25 cellular contexts compared by ENCODE assay signal in genomic region chr6:112325449-112325848, GRCh38. TPM values are rescaled to one million over a fixed set of nuclear protein-coding genes. Genes with fewer than 3 reads are reported as not detected.
A peak's percentile ranks its signal among the peaks of the same experiment; 100 is the strongest.
DNase-seq lines count a peak whose midpoint lies in the region; ATAC-seq, FAIRE-seq and TF ChIP-seq lines count a peak whose summit lies in the region.
"Had no signal": no experiment of that assay in that cellular context is flagged by ENCODE, and none has a peak within 500 bp of the region (broad histone marks: within the 10 kb centered on the region; RNA-seq: fewer than 3 reads in every experiment).

No MANE protein-coding gene starts in this region.

- no peak for TF ChIP-seq CTCF in HepG2 (CRISPR knock-in tag; IDR thresholded peaks at IDR 0.05)
- TF ChIP-seq CTCF in nephron progenitor cell (IDR thresholded peaks at IDR 0.05), result no peak

- H3K36me3 ChIP-seq in Karpas-422 (ENCODE audit: insufficient read depth, low read length) (no peaks in the 10 kb centered on the region), HepG2 (replicated peaks in 1 of 2; ENCODE audit: control insufficient read depth in 1 of 2, insufficient read depth in 2 of 2, low read length in 2 of 2) (no peaks in the 10 kb centered on the region), subcutaneous abdominal adipose tissue (ENCODE audit: control insufficient read depth in 5 of 5, insufficient read depth in 5 of 5, low read length in 5 of 5) (no peaks in the 10 kb centered on the region)
- H3K36me3 ChIP-seq: SJCRH30 had no signal

- H3K79me2 ChIP-seq in Karpas-422 (ENCODE audit: low read length), result no peaks in the 10 kb centered on the region
- H3K79me2 ChIP-seq in HepG2 (ENCODE audit: insufficient read depth, low read length), result no peaks in the 10 kb centered on the region

- H3K9me3 Mint-ChIP-seq in nephron progenitor cell, result peaks cover 37% of the 10 kb centered on the region
- H3K9me3 Mint-ChIP-seq in stimulated activated naive B cell treated with anti-CD40 and anti-IgM and Interleukin-4, amounts not matched to agents 10 μg/mL and 1 μg/mL and 100 μg/mL, for 72 hours, result peaks cover 4 to 10% of the 10 kb centered on the region in 2 donors

- no peak for TF ChIP-seq POLR2A in HepG2 (IDR thresholded peaks at IDR 0.05; ENCODE audit: insufficient read depth in 1 of 2, low read depth in 2 of 2, low read length in 2 of 2)

- H3K27ac ChIP-seq in Karpas-422 (ENCODE audit: low read length), result no peak overlapping the region
- H3K27ac ChIP-seq in HepG2 (ENCODE audit: extremely low read length, insufficient read depth, low read length), result no peak overlapping the region
- peak overlapping the region; percentile 34 for H3K27ac ChIP-seq in subcutaneous abdominal adipose tissue (ENCODE audit: low read depth, low read length)
- H3K27ac ChIP-seq: PC-9, SJCRH30 had no signal

- H3K27ac Mint-ChIP-seq in nephron progenitor cell, result peak overlapping the region; percentile 77
- no peak overlapping the region for H3K27ac Mint-ChIP-seq in stimulated activated naive B cell treated with anti-CD40 and anti-IgM and Interleukin-4, amounts not matched to agents 10 μg/mL and 1 μg/mL and 100 μg/mL, for 72 hours

- intact Hi-C loops in HepG2 (cut with micrococcal nuclease; ENCODE audit: unreplicated experiment), result no loop called here

- H3K4me1 Mint-ChIP-seq in nephron progenitor cell, result peaks cover 32% of the 10 kb centered on the region
- H3K4me1 Mint-ChIP-seq in stimulated activated naive B cell treated with anti-CD40 and anti-IgM and Interleukin-4, amounts not matched to agents 10 μg/mL and 1 μg/mL and 100 μg/mL, for 72 hours, result no peaks in the 10 kb centered on the region

- H3K9ac ChIP-seq in Karpas-422 (ENCODE audit: low read length), result no peak overlapping the region
- no peak overlapping the region for H3K9ac ChIP-seq in HepG2 (ENCODE audit: insufficient read depth, low read depth, low read length)
- no peak overlapping the region for H3K9ac ChIP-seq in subcutaneous abdominal adipose tissue (ENCODE audit: low read length in 5 of 5)

- H3K4me1 ChIP-seq in Karpas-422 (ENCODE audit: low read length), result no peaks in the 10 kb centered on the region
- H3K4me1 ChIP-seq in HepG2 (ENCODE audit: insufficient read depth, low read length), result no peaks in the 10 kb centered on the region
- peaks cover 0 to 36% (median 19%) of the 10 kb centered on the region in 5 donors for H3K4me1 ChIP-seq in subcutaneous abdominal adipose tissue (ENCODE audit: control insufficient read depth in 5 of 5, insufficient read depth in 5 of 5, low read length in 5 of 5)
- H3K4me1 ChIP-seq: SJCRH30 had no signal

- H3K36me3 Mint-ChIP-seq in nephron progenitor cell (ENCODE audit: low read depth), result peaks cover 20% of the 10 kb centered on the region
- H3K36me3 Mint-ChIP-seq in stimulated activated naive B cell treated with anti-CD40 and anti-IgM and Interleukin-4, amounts not matched to agents 10 μg/mL and 1 μg/mL and 100 μg/mL, for 72 hours, result peaks cover 0 to 2% of the 10 kb centered on the region in 2 donors

- no peak overlapping the region for H3K4me3 ChIP-seq in Karpas-422 (ENCODE audit: low read length)
- H3K4me3 ChIP-seq in HepG2 (replicated peaks in 1 of 3; ENCODE audit: insufficient read depth in 1 of 3, low read depth in 2 of 3, low read length in 3 of 3), result no peak overlapping the region
- no peak overlapping the region for H3K4me3 ChIP-seq in subcutaneous abdominal adipose tissue (ENCODE audit: low read depth in 1 of 5, low read length in 5 of 5)
- H3K4me3 ChIP-seq: PC-9, SJCRH30 had no signal

- POLR2A ChIA-PET in HepG2 (lab: Yijun Ruan, JAX), result no interaction called here

- no peak for FAIRE-seq in HepG2 (lab: Jason Lieb, UNC)
- FAIRE-seq: GM12892, GM19239, H54 had no signal

- H3K9me2 ChIP-seq in Karpas-422 (replicated peaks; ENCODE audit: insufficient read depth, low read length), result no peaks in the 10 kb centered on the region

- WGBS in HepG2 (ENCODE audit: low lambda C conversion rate), result 8% methylated on average over 6 of the region's 6 CpGs

- H4K20me1 ChIP-seq in Karpas-422 (ENCODE audit: insufficient read depth, low read depth, low read length) (no peaks in the 10 kb centered on the region), HepG2 (ENCODE audit: insufficient read depth, low read length) (no peaks in the 10 kb centered on the region)

- H3K4me3 Mint-ChIP-seq in nephron progenitor cell, result no peak overlapping the region
- no peak overlapping the region for H3K4me3 Mint-ChIP-seq in stimulated activated naive B cell treated with anti-CD40 and anti-IgM and Interleukin-4, amounts not matched to agents 10 μg/mL and 1 μg/mL and 100 μg/mL, for 72 hours

- H3K4me2 ChIP-seq in Karpas-422 (ENCODE audit: low read depth, low read length, poor library complexity, severe bottlenecking), result no peak overlapping the region
- no peak overlapping the region for H3K4me2 ChIP-seq in HepG2 (ENCODE audit: low read depth, low read length)
- H3K4me2 ChIP-seq: PC-9 had no signal

- peak; percentile 84 for ATAC-seq in HepG2
- ATAC-seq in HG03025 (IDR thresholded peaks at IDR 0.05; ENCODE audit: low FRiP score, unreplicated experiment), result no peak
- ATAC-seq in GM19397 (IDR thresholded peaks at IDR 0.05; ENCODE audit: unreplicated experiment), result no peak
- no peak for ATAC-seq in stimulated activated naive B cell treated with anti-CD40 and anti-IgM and Interleukin-4, amounts not matched to agents 10 μg/mL and 1 μg/mL and 100 μg/mL, for 72 hours (replicated peaks)
- no peak for ATAC-seq in GM18867 (IDR thresholded peaks at IDR 0.05; ENCODE audit: unreplicated experiment)
- ATAC-seq: Right ventricle myocardium inferior had no signal

- H2AFZ ChIP-seq in Karpas-422 (ENCODE audit: low read length), result no peak overlapping the region
- H2AFZ ChIP-seq in HepG2 (ENCODE audit: low read length), result no peak overlapping the region
- H2AFZ ChIP-seq: PC-9 had no signal

- H3K9me3 ChIP-seq in Karpas-422 (ENCODE audit: low read length) (no peaks in the 10 kb centered on the region), HepG2 (ENCODE audit: low read length) (peaks cover 12% of the 10 kb centered on the region; the same call in 1 of the 2 replicates), subcutaneous abdominal adipose tissue (ENCODE audit: control insufficient read depth in 5 of 5, low read length in 5 of 5) (peaks cover 0 to 9% (median 5%) of the 10 kb centered on the region in 5 donors)

- TF ChIP-seq RAD21 in HepG2 (CRISPR knock-in tag; IDR thresholded peaks at IDR 0.05), result no peak

- TF ChIP-seq EP300 in HepG2 (IDR thresholded peaks at IDR 0.05; ENCODE audit: low read depth in 2 of 2, low read length in 2 of 2) (no peak), HepG2 (CRISPR knock-in tag; IDR thresholded peaks at IDR 0.05; ENCODE audit: borderline replicate concordance) (no peak)

- in situ Hi-C loops in HepG2 (cut with HindIII; ENCODE audit: extremely low pct_ligation_motif_present, low pct_unique_long_range_greater_than_20kb), result loop anchor here (25.0 kb wide), 1 partner anchor 1587 kb away; no protein-coding TSS in a partner anchor

- peak; percentile 19 for DNase-seq in Karpas-422
- no peak for DNase-seq in HepG2 (ENCODE audit: low spot score)
- no peak for DNase-seq in nephron progenitor cell
- DNase-seq in stimulated activated naive B cell treated with anti-CD40 and anti-IgM and Interleukin-4, amounts not matched to agents 10 μg/mL and 1 μg/mL and 100 μg/mL, for 72 hours, result no peak
- DNase-seq: Calu3, DND-41, KBM-7, MM.1S, NCI-H1694, NCI-H2029 treated with DMSO at 0.1 percent for 48 hours, NCI-H526 treated with DMSO at 0.1 percent for 48 hours, PC-9, SJCRH30 had no signal

- H3K27me3 Mint-ChIP-seq in nephron progenitor cell (ENCODE audit: low read depth, poor library complexity), result peaks cover 3% of the 10 kb centered on the region
- H3K27me3 Mint-ChIP-seq in stimulated activated naive B cell treated with anti-CD40 and anti-IgM and Interleukin-4, amounts not matched to agents 10 μg/mL and 1 μg/mL and 100 μg/mL, for 72 hours, result peaks cover 19% of the 10 kb centered on the region in 2 donors

- H3K27me3 ChIP-seq in Karpas-422 (ENCODE audit: low read length), result peaks cover 2% of the 10 kb centered on the region; the same call in 1 of the 2 replicates
- no peaks in the 10 kb centered on the region; a peak in 1 of 5 replicates for H3K27me3 ChIP-seq in HepG2 (ENCODE audit: control insufficient read depth in 1 of 2, insufficient read depth in 2 of 2, low read length in 2 of 2)
- no peaks in the 10 kb centered on the region for H3K27me3 ChIP-seq in subcutaneous abdominal adipose tissue (ENCODE audit: control insufficient read depth in 5 of 5, insufficient read depth in 4 of 5, low read length in 5 of 5)
- H3K27me3 ChIP-seq: SJCRH30 had no signal

- no TSS peak for BruUV-seq in HepG2 (replicated peaks; lab: Mats Ljungman, UMichigan)

- CTCF ChIA-PET in HepG2 (lab: Yijun Ruan, JAX; ENCODE audit: low intra/inter-chr PET ratio, low total read pairs), result no interaction called here

TF ChIP-seq in HepG2, 621 proteins besides CTCF, POLR2A, EP300 and RAD21:
- TF ChIP-seq ZNF260 (CRISPR knock-in tag; IDR thresholded peaks at IDR 0.05; ENCODE audit: borderline replicate concordance, low read depth), result no peak
- TF ChIP-seq ZNF24 (IDR thresholded peaks at IDR 0.05), result no peak

RNA-seq across cellular contexts. Expression of gene RFPL4B, which starts 21.7 kb away (rescaled TPM):
- total RNA-seq in Karpas-422 (2014; rRNA removed; shearing (Covaris generic); ENCODE audit: low replicate concordance), result not detected in 2 replicates
- not detected in 2 replicates for total RNA-seq in HepG2 (2016; rRNA removed; fragmentation: Illumina TruSeq; extraction: Trizol)
- total RNA-seq in HepG2 (2016; cell fraction: cytosol; rRNA removed; fragmentation: Illumina TruSeq; extraction: Trizol; ENCODE audit: low read depth), result not detected in 2 replicates
- not detected in 2 replicates for total RNA-seq in HepG2 (2016; cell fraction: insoluble cytoplasmic fraction; rRNA removed; fragmentation: Illumina TruSeq; extraction: Trizol)
- not detected in 2 replicates for total RNA-seq in HepG2 (2016; cell fraction: membrane; rRNA removed; fragmentation: Illumina TruSeq; extraction: Trizol)
- not detected in 2 replicates for total RNA-seq in HepG2 (2016; cell fraction: nucleus; rRNA removed; fragmentation: Illumina TruSeq; extraction: Trizol)
- polyA plus RNA-seq in HepG2 (2011; rRNA removed), result not detected in 2 replicates
- polyA plus RNA-seq in HepG2 (2011; cell fraction: cytosol; rRNA removed), result not detected in 2 replicates
- not detected in 2 replicates for polyA plus RNA-seq in HepG2 (2011; cell fraction: nucleus; rRNA removed)
- not detected in 2 replicates for polyA plus RNA-seq in HepG2 (2012)
- polyA plus RNA-seq in HepG2 (2016; cell fraction: cytosol; fragmentation: Illumina TruSeq; extraction: Trizol; ENCODE audit: low read depth), result not detected in 2 replicates
- not detected in 2 replicates for polyA plus RNA-seq in HepG2 (2016; cell fraction: insoluble cytoplasmic fraction; fragmentation: Illumina TruSeq; extraction: Trizol; ENCODE audit: low read depth)
- not detected in 2 replicates for polyA plus RNA-seq in HepG2 (2016; cell fraction: membrane; fragmentation: Illumina TruSeq; extraction: Trizol; ENCODE audit: low read depth)
- polyA plus RNA-seq in HepG2 (2016; cell fraction: nucleus; fragmentation: Illumina TruSeq; extraction: Trizol; ENCODE audit: insufficient read depth, low read depth), result not detected in 2 replicates
- not detected in 2 replicates for polyA minus RNA-seq in HepG2 (2011; rRNA and poly(A)+ RNA removed; ENCODE audit: low replicate concordance)
- not detected in 2 replicates for polyA minus RNA-seq in HepG2 (2011; cell fraction: cytosol; rRNA and poly(A)+ RNA removed)
- polyA minus RNA-seq in HepG2 (2011; cell fraction: nucleus; rRNA and poly(A)+ RNA removed), result not detected in 2 replicates
- total RNA-seq: A172, Calu3, NCI-H460, Right ventricle myocardium inferior, RPMI7951 had no signal
- polyA plus RNA-seq: BJ had no signal
